1 cellular context compared by ENCODE assay signal in genomic region chr7:149690688-149691446, GRCh38.
TF ChIP-seq lines count a peak whose summit lies in the region.

No MANE protein-coding gene starts in this region.

TF ChIP-seq in K562, 482 proteins besides CTCF, POLR2A, EP300 and RAD21 (continued from another document and continues in another):
- TF ChIP-seq CUX1 (CRISPR knock-in tag; IDR thresholded peaks at IDR 0.05) = no peak
- TF ChIP-seq XRCC5 (IDR thresholded peaks at IDR 0.05; ENCODE audit: low read depth, low read length) = peak; percentile 67; the same call in 1 of the 2 replicates
- TF ChIP-seq HEY1 (CRISPR knock-in tag; IDR thresholded peaks at IDR 0.05; ENCODE audit: borderline replicate concordance) = no peak
- TF ChIP-seq L3MBTL2 (IDR thresholded peaks at IDR 0.05) = peak; percentile 69
- no peak for TF ChIP-seq ZNF79 (CRISPR knock-in tag; IDR thresholded peaks at IDR 0.05; ENCODE audit: low read depth)
- TF ChIP-seq POLR3A (IDR thresholded peaks at IDR 0.05; ENCODE audit: borderline replicate concordance, extremely low read depth, insufficient read depth, insufficient read length) = peak; percentile 94
- TF ChIP-seq ARID2 (IDR thresholded peaks at IDR 0.05) = no peak
- no peak for TF ChIP-seq ETS2 (tag; IDR thresholded peaks at IDR 0.05; ENCODE audit: borderline replicate concordance, poor library complexity, severe bottlenecking)
- TF ChIP-seq ZNF277 (CRISPR knock-in tag; IDR thresholded peaks at IDR 0.05; ENCODE audit: borderline replicate concordance) = no peak
- TF ChIP-seq TAF9B (IDR thresholded peaks at IDR 0.05; ENCODE audit: partially characterized antibody) = no peak
- TF ChIP-seq TCF7L2 (IDR thresholded peaks at IDR 0.05; ENCODE audit: low read depth, low read length) = no peak
- TF ChIP-seq CEBPZ (IDR thresholded peaks at IDR 0.05; ENCODE audit: borderline replicate concordance, low read depth, low read length) = no peak
- peak; percentile 72 for TF ChIP-seq CHD4 (IDR thresholded peaks at IDR 0.05; ENCODE audit: insufficient read depth, insufficient replicate concordance, low read depth, low read length, poor library complexity, severe bottlenecking)
- TF ChIP-seq ZNF778 (CRISPR knock-in tag; IDR thresholded peaks at IDR 0.05) = no peak
- TF ChIP-seq ZNF609 (CRISPR knock-in tag; IDR thresholded peaks at IDR 0.05; ENCODE audit: borderline replicate concordance) = no peak
- TF ChIP-seq ZKSCAN3 (CRISPR knock-in tag; IDR thresholded peaks at IDR 0.05) = no peak
- peak; percentile 56 for TF ChIP-seq CXXC5 (CRISPR knock-in tag; IDR thresholded peaks at IDR 0.05)
- TF ChIP-seq NONO (IDR thresholded peaks at IDR 0.05; ENCODE audit: low read depth in 2 of 2, low read length in 1 of 2) = peak in 1 of 2 experiments; percentile 48; a peak in 1 of 4 replicates
- no peak for TF ChIP-seq PYGO2 (tag; IDR thresholded peaks at IDR 0.05)
- no peak for TF ChIP-seq NCOA1 (IDR thresholded peaks at IDR 0.05; ENCODE audit: low read depth)
- TF ChIP-seq EWSR1 (IDR thresholded peaks at IDR 0.05; ENCODE audit: borderline replicate concordance, low read depth, partially characterized antibody) = no peak
- TF ChIP-seq ZNF280A (IDR thresholded peaks at IDR 0.05; ENCODE audit: low read depth, partially characterized antibody) = no peak
- TF ChIP-seq ZNF586 (CRISPR knock-in tag; conservative IDR thresholded peaks at IDR 0.05) = no peak
- 0 out of 2 replicates have a peak, but pooled peaks have one; percentile 65 for TF ChIP-seq THAP7 (CRISPR knock-in tag; IDR thresholded peaks at IDR 0.05)
- peak; percentile 71 for TF ChIP-seq DPF2 (IDR thresholded peaks at IDR 0.05)
- no peak for TF ChIP-seq TGIF2 (CRISPR knock-in tag; IDR thresholded peaks at IDR 0.05)
- no peak for TF ChIP-seq ZNF146 (CRISPR knock-in tag; IDR thresholded peaks at IDR 0.05; ENCODE audit: unreplicated experiment)
- TF ChIP-seq HDAC6 (IDR thresholded peaks at IDR 0.05; ENCODE audit: low read depth, low read length) = peak; percentile 57; the same call in 1 of the 2 replicates
- 0 out of 2 replicates have a peak, but pooled peaks have one; percentile 41 for TF ChIP-seq HDAC8 (tag; IDR thresholded peaks at IDR 0.05)
- peak; percentile 56 for TF ChIP-seq DACH1 (IDR thresholded peaks at IDR 0.05; ENCODE audit: partially characterized antibody)
- TF ChIP-seq ZFP30 (CRISPR knock-in tag; IDR thresholded peaks at IDR 0.05; ENCODE audit: borderline replicate concordance) = no peak
- TF ChIP-seq GABPB2 (CRISPR knock-in tag; conservative IDR thresholded peaks at IDR 0.05) = no peak
- no peak for TF ChIP-seq HINFP (tag; conservative IDR thresholded peaks at IDR 0.05; ENCODE audit: low read depth)
- 0 out of 2 replicates have a peak, but pooled peaks have one; percentile 48 for TF ChIP-seq JUND (IDR thresholded peaks at IDR 0.05; ENCODE audit: borderline replicate concordance, low read depth, low read length)
- peak; percentile 34; the same call in 1 of the 3 replicates for TF ChIP-seq JUND (tag; IDR thresholded peaks at IDR 0.05; ENCODE audit: borderline replicate concordance, low read depth, low read length)
- no peak for TF ChIP-seq HNRNPL (IDR thresholded peaks at IDR 0.05; ENCODE audit: low read depth, low read length)
- TF ChIP-seq E4F1 (CRISPR knock-in tag; IDR thresholded peaks at IDR 0.05; ENCODE audit: borderline replicate concordance) = no peak
- peak; percentile 79 for TF ChIP-seq ZBTB8A (IDR thresholded peaks at IDR 0.05; ENCODE audit: partially characterized antibody)
- TF ChIP-seq ZNF347 (CRISPR knock-in tag; IDR thresholded peaks at IDR 0.05; ENCODE audit: low read depth) = no peak
- no peak for TF ChIP-seq U2AF1 (optimal IDR thresholded peaks at IDR 0.05; ENCODE audit: low read depth, low read length)
- no peak for TF ChIP-seq HLTF (IDR thresholded peaks at IDR 0.05)
- TF ChIP-seq ZBED1 (IDR thresholded peaks at IDR 0.05) = peak; percentile 28; the same call in 1 of the 2 replicates
